In the genomic region with DNA sequence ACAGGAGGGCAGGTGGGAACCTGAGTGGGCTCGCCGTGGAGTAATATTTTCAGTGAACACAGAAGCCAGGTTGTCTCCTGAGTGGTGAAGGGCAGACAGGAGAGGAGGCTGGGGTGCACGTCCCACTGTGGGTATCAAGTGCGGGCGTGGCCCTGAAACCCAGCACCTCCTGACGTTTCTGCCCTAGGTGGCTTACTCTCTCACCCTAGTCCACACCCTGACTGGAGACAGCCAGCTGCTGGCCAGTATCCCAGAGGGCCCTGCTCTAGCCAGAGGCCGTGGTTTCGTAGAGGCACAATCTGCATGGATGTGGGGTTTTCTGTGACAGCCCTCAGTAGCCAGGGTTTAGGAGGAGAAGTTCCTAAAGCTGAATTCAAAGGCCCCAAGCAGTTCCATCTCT, we compare ENCODE assay signal across 18 cellular contexts.
DNase-seq lines count a peak whose midpoint lies in the region; ATAC-seq and TF ChIP-seq lines count a peak whose summit lies in the region.
"Had no signal": no experiment of that assay in that cellular context is flagged by ENCODE, and none has a peak within 500 bp of the region (broad histone marks: within the 10 kb centered on the region; RNA-seq: fewer than 3 reads in every experiment).

No MANE protein-coding gene starts in this region.

- POLR2A ChIA-PET in CD8-positive, alpha-beta T cell (lab: Charles Lee), result interaction anchor here (0.8 to 2.2 kb wide), 2 partner anchors 9 to 88 kb away, joined by 3 to 6 read pairs; no protein-coding TSS in a partner anchor
- POLR2A ChIA-PET in naive thymus-derived CD8-positive, alpha-beta T cell (lab: Charles Lee), result interaction anchor here (1.2 to 4.7 kb wide), 3 partner anchors 25 to 88 kb away, joined by 3 to 67 read pairs (median 49); partner anchors contain the start of gene TRERF1

- peak overlapping the region; percentile 4 for H3K27ac Mint-ChIP-seq in activated T-cell treated with anti-CD3 and anti-CD28 coated beads, Interleukin-2, amount 50 U/mL, for 24 hours
- peak overlapping the region; percentile 92 for H3K27ac Mint-ChIP-seq in CD8-positive, alpha-beta T cell
- H3K27ac Mint-ChIP-seq in T-helper 17 cell, result peak overlapping the region; percentile 95
- H3K27ac Mint-ChIP-seq in naive thymus-derived CD8-positive, alpha-beta T cell, result peak overlapping the region in 6 of 10 donors; percentile 46 to 96 (median 93)

- no peak for ATAC-seq in CD8-positive, alpha-beta T cell
- ATAC-seq in T-helper 17 cell, result no peak
- ATAC-seq in naive thymus-derived CD8-positive, alpha-beta T cell, result no peak
- ATAC-seq in HG03520 (IDR thresholded peaks at IDR 0.05; ENCODE audit: unreplicated experiment), result no peak
- no peak for ATAC-seq in HG02642 (IDR thresholded peaks at IDR 0.05; ENCODE audit: poor library complexity, unreplicated experiment)

- H3K4me1 ChIP-seq in CD8-positive, alpha-beta T cell (ENCODE audit: insufficient read depth, low read length), result peaks cover 57% of the 10 kb centered on the region
- H3K4me1 ChIP-seq: uterus had no signal

- H3K27me3 ChIP-seq in CD8-positive, alpha-beta T cell (ENCODE audit: insufficient read depth, low read length), result no peaks in the 10 kb centered on the region
- H3K27me3 ChIP-seq: esophagus muscularis mucosa, sigmoid colon, uterus had no signal

- intact Hi-C loops in CD8-positive, alpha-beta T cell (cut with DNase I, micrococcal nuclease), result loop anchor here (5.0 kb wide), 2 partner anchors 37 to 87 kb away; partner anchors contain the start of gene TRERF1 (in 1 of the 2)

- no peaks in the 10 kb centered on the region for H3K9me3 Mint-ChIP-seq in activated T-cell treated with anti-CD3 and anti-CD28 coated beads, Interleukin-2, amount 50 U/mL, for 24 hours
- no peaks in the 10 kb centered on the region for H3K9me3 Mint-ChIP-seq in CD8-positive, alpha-beta T cell
- H3K9me3 Mint-ChIP-seq in naive thymus-derived CD8-positive, alpha-beta T cell, result no peaks in the 10 kb centered on the region
- H3K9me3 Mint-ChIP-seq: activated B cell treated with CpG ODN at 0.5 μM for 24 hours had no signal

- H3K4me3 Mint-ChIP-seq in activated T-cell treated with anti-CD3 and anti-CD28 coated beads, Interleukin-2, amount 50 U/mL, for 24 hours, result no peak overlapping the region
- no peak overlapping the region for H3K4me3 Mint-ChIP-seq in CD8-positive, alpha-beta T cell
- no peak overlapping the region for H3K4me3 Mint-ChIP-seq in T-helper 17 cell
- H3K4me3 Mint-ChIP-seq in naive thymus-derived CD8-positive, alpha-beta T cell, result peak overlapping the region in 5 of 10 donors; percentile 17 to 79 (median 30)
- H3K4me3 Mint-ChIP-seq: activated B cell treated with CpG ODN at 0.5 μM for 24 hours had no signal

- no peaks in the 10 kb centered on the region for H3K27me3 Mint-ChIP-seq in activated T-cell treated with anti-CD3 and anti-CD28 coated beads, Interleukin-2, amount 50 U/mL, for 24 hours
- H3K27me3 Mint-ChIP-seq in CD8-positive, alpha-beta T cell (ENCODE audit: low read depth), result no peaks in the 10 kb centered on the region
- H3K27me3 Mint-ChIP-seq in T-helper 17 cell, result no peaks in the 10 kb centered on the region
- no peaks in the 10 kb centered on the region for H3K27me3 Mint-ChIP-seq in naive thymus-derived CD8-positive, alpha-beta T cell
- H3K27me3 Mint-ChIP-seq: activated B cell treated with CpG ODN at 0.5 μM for 24 hours had no signal

- CTCF ChIA-PET in CD8-positive, alpha-beta T cell (lab: Charles Lee), result no interaction called here

- peak; percentile 31 for DNase-seq in activated T-cell treated with anti-CD3 and anti-CD28 coated beads, Interleukin-2, amount 50 U/mL, for 24 hours
- DNase-seq in activated T-cell treated with anti-CD3 and anti-CD28 coated beads, Interleukin-2, amount 50 U/mL, for 1 hour, result no peak
- peak in 1 of 7 experiments; percentile 47 for DNase-seq in CD8-positive, alpha-beta T cell
- DNase-seq in T-helper 17 cell (no peak), GOT3 (lab: John Stamatoyannopoulos, UW) (no peak)
- DNase-seq in naive thymus-derived CD8-positive, alpha-beta T cell, result no peak
- DNase-seq: activated B cell treated with CpG ODN at 0.5 μM for 24 hours; activated CD8-positive, alpha-beta memory T cell treated with anti-CD3 and anti-CD28 coated beads, Interleukin-2, amount 50 U/mL, for 4 hours; COR-L47; NCI-H2029; NCI-H526; SHP77 treated with DMSO at 0.1 percent for 48 hours; sigmoid colon; stimulated activated CD4-positive, alpha-beta T cell treated with anti-CD3 and anti-CD28 coated beads, Interleukin-2, amount 100 ng/mL, for 24 hours; uterus had no signal

- H3K4me1 Mint-ChIP-seq in activated T-cell treated with anti-CD3 and anti-CD28 coated beads, Interleukin-2, amount 50 U/mL, for 24 hours (ENCODE audit: low read depth), result peaks cover 67% of the 10 kb centered on the region
- peaks cover 66% of the 10 kb centered on the region for H3K4me1 Mint-ChIP-seq in CD8-positive, alpha-beta T cell (ENCODE audit: low read depth)
- H3K4me1 Mint-ChIP-seq in T-helper 17 cell, result peaks cover 59% of the 10 kb centered on the region
- peaks cover 53 to 74% (median 72%) of the 10 kb centered on the region in 4 donors for H3K4me1 Mint-ChIP-seq in naive thymus-derived CD8-positive, alpha-beta T cell

- no peaks in the 10 kb centered on the region for H3K9me3 ChIP-seq in CD8-positive, alpha-beta T cell (ENCODE audit: low read length)
- H3K9me3 ChIP-seq in T-helper 17 cell (ENCODE audit: control insufficient read depth, low read length, poor library complexity, severe bottlenecking), result no peaks in the 10 kb centered on the region
- H3K9me3 ChIP-seq: esophagus muscularis mucosa, sigmoid colon, uterus had no signal

- H3K4me3 ChIP-seq in CD8-positive, alpha-beta T cell (ENCODE audit: low read depth, low read length), result no peak overlapping the region
- H3K4me3 ChIP-seq: esophagus muscularis mucosa, sigmoid colon, uterus had no signal

- H3K36me3 ChIP-seq in CD8-positive, alpha-beta T cell (ENCODE audit: insufficient read depth, low read length), result no peaks in the 10 kb centered on the region
- H3K36me3 ChIP-seq: uterus had no signal

- H3K27ac ChIP-seq in CD8-positive, alpha-beta T cell (ENCODE audit: low read depth, low read length), result no peak overlapping the region
- H3K27ac ChIP-seq: esophagus muscularis mucosa, sigmoid colon, uterus had no signal

- no peak for TF ChIP-seq CTCF in CD8-positive, alpha-beta T cell (IDR thresholded peaks at IDR 0.05)

- peaks cover 22% of the 10 kb centered on the region for H3K36me3 Mint-ChIP-seq in activated T-cell treated with anti-CD3 and anti-CD28 coated beads, Interleukin-2, amount 50 U/mL, for 24 hours (ENCODE audit: low read depth)
- H3K36me3 Mint-ChIP-seq in CD8-positive, alpha-beta T cell, result peaks cover 44% of the 10 kb centered on the region
- H3K36me3 Mint-ChIP-seq in T-helper 17 cell (ENCODE audit: low read depth), result peaks cover 10% of the 10 kb centered on the region
- peaks cover 5 to 30% (median 27%) of the 10 kb centered on the region in 3 donors for H3K36me3 Mint-ChIP-seq in naive thymus-derived CD8-positive, alpha-beta T cell

Comparison
In these comparisons a context has a peak if more than half of its experiments do, and no peak if none do; other contexts are left out.
1. H3K27ac Mint-ChIP-seq: peak in every context shown above with its lines; median percentile 95 in T-helper 17 cell; 93 in naive thymus-derived CD8-positive, alpha-beta T cell; 92 in CD8-positive, alpha-beta T cell; 4 in activated T-cell treated with anti-CD3 and anti-CD28 coated beads, Interleukin-2, amount 50 U/mL, for 24 hours.